Comparison of ENCODE assay signal across 11 cellular contexts in genomic region chr1:41362749-41363631, GRCh38.
DNase-seq lines count a peak whose midpoint lies in the region; ATAC-seq and TF ChIP-seq lines count a peak whose summit lies in the region.
"Had no signal": no experiment of that assay in that cellular context is flagged by ENCODE, and none has a peak within 500 bp of the region (broad histone marks: within the 10 kb centered on the region; RNA-seq: fewer than 3 reads in every experiment).

No MANE protein-coding gene starts in this region.

- H3K9me3 Mint-ChIP-seq in T-helper 1 cell treated with Interleukin-12 subunit alpha and Interleukin-12 subunit beta and Interleukin-4 antibody, amounts not matched to agents 30 μg/mL and 1 μg/mL, for 36 hours = no peaks in the 10 kb centered on the region

- H3K27me3 ChIP-seq in endocrine pancreas (ENCODE audit: control insufficient read depth, insufficient read depth, low read length) = no peaks in the 10 kb centered on the region

- no peaks in the 10 kb centered on the region for H3K4me1 ChIP-seq in endocrine pancreas (ENCODE audit: control insufficient read depth, insufficient read depth, low read length)

- H3K4me3 Mint-ChIP-seq in T-helper 1 cell treated with Interleukin-12 subunit alpha and Interleukin-12 subunit beta and Interleukin-4 antibody, amounts not matched to agents 30 μg/mL and 1 μg/mL, for 36 hours = peak overlapping the region; percentile 60

- H3K9me3 ChIP-seq in endocrine pancreas (ENCODE audit: control insufficient read depth, low read length) = no peaks in the 10 kb centered on the region

- H3K27me3 Mint-ChIP-seq in T-helper 1 cell treated with Interleukin-12 subunit alpha and Interleukin-12 subunit beta and Interleukin-4 antibody, amounts not matched to agents 30 μg/mL and 1 μg/mL, for 36 hours (ENCODE audit: low read depth) = peaks cover 63% of the 10 kb centered on the region

- no peaks in the 10 kb centered on the region for H3K36me3 ChIP-seq in endocrine pancreas (ENCODE audit: control insufficient read depth, insufficient read depth, low read length)

- no peaks in the 10 kb centered on the region for H3K4me1 Mint-ChIP-seq in T-helper 1 cell treated with Interleukin-12 subunit alpha and Interleukin-12 subunit beta and Interleukin-4 antibody, amounts not matched to agents 30 μg/mL and 1 μg/mL, for 36 hours (ENCODE audit: low read depth)

- H3K4me3 ChIP-seq in endocrine pancreas (ENCODE audit: control insufficient read depth, insufficient read depth, low read length) (no peak overlapping the region), retinal pigment epithelial cell (ENCODE audit: low read length) (peak overlapping the region; percentile 78)

- DNase-seq in T-helper 1 cell (no peak), HuH-7 (ENCODE audit: low spot score) (peak; percentile 32), retinal pigment epithelial cell (ENCODE audit: low read depth) (no peak), Ammon's horn (ENCODE audit: low spot score) (no peak), 8988T (no peak)
- DNase-seq: NCI-H1930 had no signal

- peak overlapping the region; percentile 30 for H3K9ac ChIP-seq in endocrine pancreas (ENCODE audit: control insufficient read depth, insufficient read depth, low read length)
- H3K9ac ChIP-seq: GM23248 had no signal

- no peak overlapping the region for H3K27ac Mint-ChIP-seq in T-helper 1 cell treated with Interleukin-12 subunit alpha and Interleukin-12 subunit beta and Interleukin-4 antibody, amounts not matched to agents 30 μg/mL and 1 μg/mL, for 36 hours

- H3K36me3 Mint-ChIP-seq in T-helper 1 cell treated with Interleukin-12 subunit alpha and Interleukin-12 subunit beta and Interleukin-4 antibody, amounts not matched to agents 30 μg/mL and 1 μg/mL, for 36 hours (ENCODE audit: low read depth) = no peaks in the 10 kb centered on the region

- TF ChIP-seq CTCF in retinal pigment epithelial cell (conservative IDR thresholded peaks at IDR 0.05; ENCODE audit: low read depth, low read length) = no peak

- no peak for ATAC-seq in GM18907 (IDR thresholded peaks at IDR 0.05; ENCODE audit: unreplicated experiment)
- ATAC-seq: GM12878 had no signal
